In the genomic region with DNA sequence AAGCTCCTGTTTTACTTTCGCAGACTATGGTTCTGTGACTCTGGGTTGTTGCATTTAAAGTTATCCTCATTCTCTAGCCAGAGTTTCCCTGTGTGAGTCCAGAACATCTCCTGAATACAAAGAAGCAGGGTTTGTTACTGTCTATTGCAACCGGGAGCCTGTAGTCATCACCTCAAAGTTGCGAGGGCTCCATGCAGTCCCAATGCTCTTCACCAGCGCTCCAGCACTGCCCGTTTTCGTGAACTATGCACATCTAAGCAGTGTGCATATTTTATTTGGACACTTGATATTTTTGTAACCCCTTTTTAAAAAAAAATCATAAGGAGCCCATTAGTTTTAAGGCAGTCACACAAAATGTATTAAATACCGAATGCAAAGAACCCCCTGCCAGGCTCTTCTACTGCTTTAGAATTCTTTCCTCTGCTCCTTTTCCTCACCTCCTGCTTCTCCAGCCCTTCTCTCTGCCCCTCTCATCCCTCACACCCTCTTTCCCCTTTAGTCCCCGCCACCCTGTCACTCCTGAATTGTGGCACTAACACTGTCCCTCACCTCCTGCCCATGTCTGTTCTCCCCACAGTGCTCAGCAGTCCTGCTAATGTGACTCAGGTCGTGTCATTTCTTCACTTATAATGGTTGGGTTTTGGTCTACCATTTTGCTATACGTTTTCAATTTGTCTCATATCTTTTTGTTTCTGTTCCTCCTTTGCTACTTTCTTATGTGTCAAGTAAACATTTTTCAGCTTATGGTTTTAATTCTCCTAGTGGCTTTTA, we compare ENCODE assay signal across 8 cellular contexts. TPM values are rescaled to one million over a fixed set of nuclear protein-coding genes. Genes with fewer than 3 reads are reported as not detected.
DNase-seq lines count a peak whose midpoint lies in the region; ATAC-seq, FAIRE-seq and TF ChIP-seq lines count a peak whose summit lies in the region.

No MANE protein-coding gene starts in this region.

- no peak for DNase-seq in Caco-2
- peak; percentile 77 for DNase-seq in OCI-M1 (lab: John Stamatoyannopoulos, UW)
- peak; percentile 12 to 16 (median 15) for DNase-seq in effector memory CD8-positive, alpha-beta T cell
- no peak for DNase-seq in pancreas
- no peak for DNase-seq in NCI-H510A treated with DMSO at 0.1 percent for 48 hours (lab: John Stamatoyannopoulos, UW)
- DNase-seq in epidermal melanocyte (ENCODE audit: insufficient read length, low spot score), result no peak

- no TSS peak for BruUV-seq in Caco-2 (replicated peaks; lab: Mats Ljungman, UMichigan)

- H3K36me3 ChIP-seq in Caco-2 (ENCODE audit: control insufficient read depth, insufficient read depth, low read length), result no peaks in the 10 kb centered on the region
- no peaks in the 10 kb centered on the region for H3K36me3 ChIP-seq in pancreas

- CTCF ChIA-PET in Caco-2 (lab: Charles Lee), result no interaction called here

- H3K9me3 Mint-ChIP-seq in Caco-2 (ENCODE audit: unreplicated experiment), result no peaks in the 10 kb centered on the region
- no peaks in the 10 kb centered on the region for H3K9me3 Mint-ChIP-seq in effector memory CD8-positive, alpha-beta T cell

- no peaks in the 10 kb centered on the region for H3K27me3 ChIP-seq in Caco-2 (replicated peaks; ENCODE audit: control insufficient read depth, insufficient read depth, low read length)
- H3K27me3 ChIP-seq in pancreas, result no peaks in the 10 kb centered on the region

- peaks cover 12% of the 10 kb centered on the region for H3K4me1 Mint-ChIP-seq in Caco-2 (ENCODE audit: low read depth, unreplicated experiment)
- peaks cover 45 to 46% of the 10 kb centered on the region in 2 donors for H3K4me1 Mint-ChIP-seq in effector memory CD8-positive, alpha-beta T cell (ENCODE audit: low read depth in 2 of 2)

- POLR2A ChIA-PET in Caco-2 (lab: Charles Lee), result no interaction called here

- H3K4me3 ChIP-seq in Caco-2 (ENCODE audit: low read depth, low read length) (no peak overlapping the region), pancreas (peak overlapping the region in 1 of 4 donors; percentile 64)

- WGBS in pancreas, 2 donors, result 58 to 64% methylated on average over 10 of the region's 10 CpGs

- H3K4me1 ChIP-seq in Caco-2, result no peaks in the 10 kb centered on the region
- H3K4me1 ChIP-seq in pancreas, result peaks cover 0 to 5% (median 0%) of the 10 kb centered on the region in 3 donors

- peak overlapping the region; percentile 81 for H3K27ac Mint-ChIP-seq in Caco-2 (ENCODE audit: unreplicated experiment)
- peak overlapping the region; percentile 100 for H3K27ac Mint-ChIP-seq in effector memory CD8-positive, alpha-beta T cell

- H3K36me3 Mint-ChIP-seq in Caco-2 (ENCODE audit: insufficient read depth, unreplicated experiment), result peaks cover 19% of the 10 kb centered on the region
- H3K36me3 Mint-ChIP-seq in effector memory CD8-positive, alpha-beta T cell (ENCODE audit: insufficient read depth), result peaks cover 60% of the 10 kb centered on the region

- TF ChIP-seq CTCF in Caco-2 (IDR thresholded peaks at IDR 0.05; ENCODE audit: insufficient read depth in 1 of 2, low read depth in 1 of 2, low read length in 1 of 2, severe bottlenecking in 1 of 2, unreplicated experiment in 1 of 2) (no peak), pancreas (IDR thresholded peaks at IDR 0.05) (no peak)

- intact Hi-C loops in Caco-2 (cut with micrococcal nuclease; ENCODE audit: unreplicated experiment), result loop anchor here (2.0 to 10.0 kb wide), 2 partner anchors 76 to 82 kb away; a partner anchor contains a TSS
- intact Hi-C loops in pancreas (cut with DNase I), result no loop called here

- no peak for ATAC-seq in effector memory CD8-positive, alpha-beta T cell (replicated peaks)
- no peak for ATAC-seq in pancreas
- no peak for ATAC-seq in HG03108 (IDR thresholded peaks at IDR 0.05; ENCODE audit: unreplicated experiment)
- ATAC-seq in HG02970 (IDR thresholded peaks at IDR 0.05; ENCODE audit: low FRiP score, unreplicated experiment), result no peak

- H3K9me3 ChIP-seq in Caco-2 (no peaks in the 10 kb centered on the region), pancreas (no peaks in the 10 kb centered on the region)

- peak overlapping the region; percentile 79 for H3K4me3 Mint-ChIP-seq in Caco-2 (ENCODE audit: unreplicated experiment)
- peak overlapping the region; percentile 95 to 99 for H3K4me3 Mint-ChIP-seq in effector memory CD8-positive, alpha-beta T cell

- no peak for FAIRE-seq in pancreas (lab: Jason Lieb, UNC)

- H3K27ac ChIP-seq in pancreas, result peak overlapping the region; percentile 80 to 97 (median 92)

- H3K27me3 Mint-ChIP-seq in Caco-2 (ENCODE audit: insufficient read depth, unreplicated experiment), result peaks cover 11% of the 10 kb centered on the region
- peaks cover 0 to 9% of the 10 kb centered on the region in 2 donors for H3K27me3 Mint-ChIP-seq in effector memory CD8-positive, alpha-beta T cell

RNA-seq across cellular contexts. Expression of a gene that starts 1.1 kb away (rescaled TPM):
- total RNA-seq in Caco-2 (2022) (143 and 149 TPM in 2 replicates), pancreas (100 to 1,000 TPM; 135 to 297 (median 208) TPM)
- polyA plus RNA-seq in pancreas, result 100 to 1,000 TPM; 147 to 160 TPM

Comparison
In these comparisons a context has a peak if more than half of its experiments do, and no peak if none do; other contexts are left out.
1. DNase-seq: peak in OCI-M1 (single experiment) and effector memory CD8-positive, alpha-beta T cell (3 of 3); none in Caco-2 (0 of 2), pancreas (0 of 6), NCI-H510A treated with DMSO at 0.1 percent for 48 hours (single experiment) and epidermal melanocyte (single experiment).